In the genomic region with DNA sequence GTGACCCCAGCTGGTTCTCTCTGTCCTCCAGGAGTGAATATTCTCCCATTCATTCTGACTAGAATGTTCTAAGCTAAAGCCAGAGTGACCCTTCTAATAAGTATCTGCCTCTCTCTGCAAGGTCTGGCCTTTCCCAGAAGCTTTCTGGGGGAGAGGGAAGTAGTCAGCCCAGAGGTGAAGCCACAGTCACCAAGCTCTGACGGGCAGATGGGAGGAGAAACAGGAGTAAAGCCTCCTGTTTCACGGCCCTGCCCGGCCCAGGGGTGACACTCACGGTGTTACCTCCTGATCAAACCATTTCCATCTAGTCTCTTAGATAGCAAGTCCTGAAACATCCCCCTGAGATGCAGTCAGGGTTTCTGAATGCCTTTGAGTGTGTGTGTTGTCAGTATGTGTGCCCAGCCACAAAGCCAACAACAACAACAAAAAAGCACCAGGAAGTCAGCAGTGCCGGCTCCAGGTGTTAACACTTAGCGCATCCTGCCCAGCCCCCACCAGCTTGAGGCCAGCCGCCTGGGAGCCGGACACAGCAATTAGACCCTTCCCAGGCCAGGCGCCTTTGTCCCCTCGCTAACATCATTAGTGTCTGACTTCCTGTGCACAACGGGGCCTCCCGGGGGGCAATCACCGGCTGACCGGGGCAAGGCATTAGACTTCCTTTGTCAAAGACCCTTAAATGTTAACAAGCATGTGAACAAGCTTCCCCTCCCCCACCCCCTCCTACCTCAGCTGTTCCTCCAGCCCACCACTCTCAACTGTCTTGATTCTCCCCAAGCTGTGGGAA, we compare ENCODE assay signal across 11 cellular contexts. TPM values are rescaled to one million over a fixed set of nuclear protein-coding genes. Genes with fewer than 3 reads are reported as not detected.
DNase-seq lines count a peak whose midpoint lies in the region; ATAC-seq and TF ChIP-seq lines count a peak whose summit lies in the region.
"Had no signal": no experiment of that assay in that cellular context is flagged by ENCODE, and none has a peak within 500 bp of the region (broad histone marks: within the 10 kb centered on the region; RNA-seq: fewer than 3 reads in every experiment).

No MANE protein-coding gene starts in this region.

- H3K4me1 Mint-ChIP-seq in endothelial cell (ENCODE audit: unreplicated experiment) = peaks cover 63% of the 10 kb centered on the region

- H3K4me1 ChIP-seq in HUES64 (ENCODE audit: insufficient read depth, low read length) (peaks cover 73% of the 10 kb centered on the region), rectal smooth muscle tissue (ENCODE audit: control insufficient read depth, insufficient read depth, low read length) (peaks cover 24% of the 10 kb centered on the region)

- peak; percentile 85 for DNase-seq in NCI-H69 (lab: John Stamatoyannopoulos, UW)
- peak; percentile 72 for DNase-seq in endothelial cell (ENCODE audit: low spot score)
- DNase-seq: anterior cingulate cortex, EL, NCI-H1694 treated with DMSO at 0.1 percent for 48 hours had no signal

- no peaks in the 10 kb centered on the region for H3K9me3 Mint-ChIP-seq in endothelial cell (ENCODE audit: unreplicated experiment)

- H3K9me3 ChIP-seq in HUES64 (ENCODE audit: insufficient read depth, low read depth, low read length) = no peaks in the 10 kb centered on the region

- peak overlapping the region; percentile 18; the same call in 1 of the 2 replicates for H3K4me3 ChIP-seq in HUES64 (ENCODE audit: low read length)
- no peak overlapping the region for H3K4me3 ChIP-seq in rectal smooth muscle tissue (ENCODE audit: low read length)

- TF ChIP-seq CTCF in endothelial cell (IDR thresholded peaks at IDR 0.05; ENCODE audit: unreplicated experiment) = no peak

- ATAC-seq in GM21723 (IDR thresholded peaks at IDR 0.05; ENCODE audit: unreplicated experiment) = no peak
- ATAC-seq in GM18519 (IDR thresholded peaks at IDR 0.05; ENCODE audit: low FRiP score, unreplicated experiment) = no peak
- no peak for ATAC-seq in GM21717 (IDR thresholded peaks at IDR 0.05; ENCODE audit: unreplicated experiment)
- ATAC-seq: HCT116 had no signal

- H3K27me3 ChIP-seq in HUES64 (ENCODE audit: insufficient read depth, low read length) (peaks cover 1% of the 10 kb centered on the region; the same call in 1 of the 2 replicates), rectal smooth muscle tissue (ENCODE audit: control insufficient read depth, insufficient read depth, low read length) (no peaks in the 10 kb centered on the region)

- H3K36me3 ChIP-seq in HUES64 (ENCODE audit: insufficient read depth, low read length) = no peaks in the 10 kb centered on the region
- no peaks in the 10 kb centered on the region for H3K36me3 ChIP-seq in rectal smooth muscle tissue (ENCODE audit: control insufficient read depth, insufficient read depth, low read length)

- H3K27me3 Mint-ChIP-seq in endothelial cell (ENCODE audit: unreplicated experiment) = peaks cover 11% of the 10 kb centered on the region

- H3K27ac ChIP-seq in HUES64 (ENCODE audit: low read depth, low read length) (peak overlapping the region; percentile 98), rectal smooth muscle tissue (ENCODE audit: low read depth, low read length) (peak overlapping the region; percentile 13)

- H3K27ac Mint-ChIP-seq in endothelial cell (ENCODE audit: unreplicated experiment) = peak overlapping the region; percentile 97

- H3K9ac ChIP-seq in HUES64 (ENCODE audit: low read depth, low read length) (peak overlapping the region; percentile 76), rectal smooth muscle tissue (ENCODE audit: low read length) (no peak overlapping the region)

- H3K4me3 Mint-ChIP-seq in endothelial cell (ENCODE audit: unreplicated experiment) = peak overlapping the region; percentile 37

- no peaks in the 10 kb centered on the region for H3K36me3 Mint-ChIP-seq in endothelial cell (ENCODE audit: low read depth, unreplicated experiment)

- WGBS in HUES64 = 1% methylated on average over 14 of the region's 14 CpGs

RNA-seq across cellular contexts. Expression of a gene that starts 34.5 kb away (rescaled TPM):
- 56.6 TPM for polyA plus RNA-seq in HUES64 (2013, experiment 1 of 2)
- polyA plus RNA-seq in HUES64 (2013, experiment 2 of 2) = 72.8 TPM
- total RNA-seq in endothelial cell (ENCODE audit: unreplicated experiment) = 10.7 TPM
